Comparison of ENCODE assay signal across 15 cellular contexts in genomic region chr10:86071145-86071544, GRCh38.
DNase-seq lines count a peak whose midpoint lies in the region; ATAC-seq, FAIRE-seq and TF ChIP-seq lines count a peak whose summit lies in the region.
"Had no signal": no experiment of that assay in that cellular context is flagged by ENCODE, and none has a peak within 500 bp of the region (broad histone marks: within the 10 kb centered on the region; RNA-seq: fewer than 3 reads in every experiment).

No MANE protein-coding gene starts in this region.

- no peak overlapping the region for H3K4me3 Mint-ChIP-seq in activated CD8-positive, alpha-beta memory T cell treated with anti-CD3 and anti-CD28 coated beads, Interleukin-2, amount 10 ng/mL, durations not matched to agents 7 days and 5 days
- H3K4me3 Mint-ChIP-seq: B cell; CD8-positive, alpha-beta T cell; H9 had no signal

- TF ChIP-seq CTCF in bronchial epithelial cell (IDR thresholded peaks at IDR 0.05; ENCODE audit: insufficient read depth, low read length, severe bottlenecking) (no peak), stomach (IDR thresholded peaks at IDR 0.05) (no peak)

- H3K27me3 ChIP-seq in bronchial epithelial cell (ENCODE audit: control insufficient read depth, insufficient read depth, low read length) (no peaks in the 10 kb centered on the region), stomach (peaks cover 0 to 11% (median 0%) of the 10 kb centered on the region in 3 donors)
- H3K27me3 ChIP-seq: BLaER1 treated with 17β-estradiol and CSF1 and Interleukin-3, amounts not matched to agents 10 nM and 100 nM had no signal

- no peak for ATAC-seq in activated CD8-positive, alpha-beta memory T cell treated with anti-CD3 and anti-CD28 coated beads, Interleukin-2, amount 10 ng/mL, durations not matched to agents 7 days and 5 days
- no peak for ATAC-seq in GM18907 (IDR thresholded peaks at IDR 0.05; ENCODE audit: unreplicated experiment)
- ATAC-seq: CD8-positive, alpha-beta T cell had no signal

- H3K9me3 ChIP-seq in stomach, result no peaks in the 10 kb centered on the region
- H3K9me3 ChIP-seq: BLaER1 treated with 17β-estradiol and CSF1 and Interleukin-3, amounts not matched to agents 10 nM and 100 nM had no signal

- H3K36me3 Mint-ChIP-seq in activated CD8-positive, alpha-beta memory T cell treated with anti-CD3 and anti-CD28 coated beads, Interleukin-2, amount 10 ng/mL, durations not matched to agents 7 days and 5 days, result no peaks in the 10 kb centered on the region
- H3K36me3 Mint-ChIP-seq: CD8-positive, alpha-beta T cell had no signal

- 45 to 66% (median 57%) methylated on average over 5 of the region's 5 CpGs for WGBS in stomach, 5 donors

- H3K4me1 Mint-ChIP-seq in activated CD8-positive, alpha-beta memory T cell treated with anti-CD3 and anti-CD28 coated beads, Interleukin-2, amount 10 ng/mL, durations not matched to agents 7 days and 5 days, result no peaks in the 10 kb centered on the region
- H3K4me1 Mint-ChIP-seq: H9 had no signal

- no peak for TF ChIP-seq EP300 in stomach (IDR thresholded peaks at IDR 0.05)

- TF ChIP-seq POLR2A in stomach (IDR thresholded peaks at IDR 0.05), result no peak

- FAIRE-seq in bronchial epithelial cell (lab: Jason Lieb, UNC), result peak; percentile 52
- FAIRE-seq: H1 had no signal

- H3K4me3 ChIP-seq in bronchial epithelial cell (ENCODE audit: low read depth, low read length), result no peak overlapping the region
- H3K4me3 ChIP-seq in stomach, result no peak overlapping the region
- H3K4me3 ChIP-seq: BLaER1 treated with 17β-estradiol and CSF1 and Interleukin-3, amounts not matched to agents 10 nM and 100 nM had no signal

- no peaks in the 10 kb centered on the region for H3K4me1 ChIP-seq in stomach
- H3K4me1 ChIP-seq: BLaER1 treated with 17β-estradiol and CSF1 and Interleukin-3, amounts not matched to agents 10 nM and 100 nM had no signal

- intact Hi-C loops in stomach (cut with DNase I; ENCODE audit: low total_unique reads), result no loop called here

- H3K27ac Mint-ChIP-seq in activated CD8-positive, alpha-beta memory T cell treated with anti-CD3 and anti-CD28 coated beads, Interleukin-2, amount 10 ng/mL, durations not matched to agents 7 days and 5 days, result no peak overlapping the region
- H3K27ac Mint-ChIP-seq: B cell; CD8-positive, alpha-beta T cell; H9 had no signal

- no peaks in the 10 kb centered on the region for H3K9me3 Mint-ChIP-seq in activated CD8-positive, alpha-beta memory T cell treated with anti-CD3 and anti-CD28 coated beads, Interleukin-2, amount 10 ng/mL, durations not matched to agents 7 days and 5 days (ENCODE audit: low read depth)
- H3K9me3 Mint-ChIP-seq: CD8-positive, alpha-beta T cell; H9 had no signal

- peak; percentile 11 for DNase-seq in activated CD8-positive, alpha-beta memory T cell treated with anti-CD3 and anti-CD28 coated beads, Interleukin-2, amount 10 ng/mL, durations not matched to agents 7 days and 5 days
- no peak for DNase-seq in activated CD8-positive, alpha-beta memory T cell treated with anti-CD3 and anti-CD28 coated beads for 24 hours
- DNase-seq in bronchial epithelial cell (ENCODE audit: low read depth), result no peak
- DNase-seq in ecto neural progenitor cell (ENCODE audit: low spot score), result peak; percentile 14
- DNase-seq in stomach, result peak; percentile 3
- no peak for DNase-seq in NCI-H2171 treated with DMSO at 0.1 percent for 48 hours (lab: John Stamatoyannopoulos, UW)
- DNase-seq: Calu3, DMS79 treated with DMSO at 0.1 percent for 48 hours, GF-D8, H9 had no signal

- H3K36me3 ChIP-seq in bronchial epithelial cell (ENCODE audit: control insufficient read depth, insufficient read depth, low read length) (no peaks in the 10 kb centered on the region), stomach (no peaks in the 10 kb centered on the region)
- H3K36me3 ChIP-seq: BLaER1 treated with 17β-estradiol and CSF1 and Interleukin-3, amounts not matched to agents 10 nM and 100 nM had no signal

- CTCF ChIA-PET in activated CD8-positive, alpha-beta memory T cell treated with anti-CD3 and anti-CD28 coated beads, Interleukin-2, amount 10 ng/mL, durations not matched to agents 7 days and 5 days (lab: Charles Lee), result no interaction called here

- H3K27ac ChIP-seq in stomach, result no peak overlapping the region
- H3K27ac ChIP-seq: BLaER1 treated with 17β-estradiol and CSF1 and Interleukin-3, amounts not matched to agents 10 nM and 100 nM had no signal

- peaks cover 12% of the 10 kb centered on the region for H3K27me3 Mint-ChIP-seq in activated CD8-positive, alpha-beta memory T cell treated with anti-CD3 and anti-CD28 coated beads, Interleukin-2, amount 10 ng/mL, durations not matched to agents 7 days and 5 days

Comparison
In these comparisons a context has a peak if more than half of its experiments do, and no peak if none do; other contexts are left out.
1. DNase-seq: peak in activated CD8-positive, alpha-beta memory T cell treated with anti-CD3 and anti-CD28 coated beads, Interleukin-2, amount 10 ng/mL, durations not matched to agents 7 days and 5 days (single experiment), ecto neural progenitor cell (single experiment) and stomach (single experiment); none in activated CD8-positive, alpha-beta memory T cell treated with anti-CD3 and anti-CD28 coated beads for 24 hours (single experiment), bronchial epithelial cell (single experiment) and NCI-H2171 treated with DMSO at 0.1 percent for 48 hours (single experiment).